ENCODE assay signal across 16 cellular contexts in the genomic region with DNA sequence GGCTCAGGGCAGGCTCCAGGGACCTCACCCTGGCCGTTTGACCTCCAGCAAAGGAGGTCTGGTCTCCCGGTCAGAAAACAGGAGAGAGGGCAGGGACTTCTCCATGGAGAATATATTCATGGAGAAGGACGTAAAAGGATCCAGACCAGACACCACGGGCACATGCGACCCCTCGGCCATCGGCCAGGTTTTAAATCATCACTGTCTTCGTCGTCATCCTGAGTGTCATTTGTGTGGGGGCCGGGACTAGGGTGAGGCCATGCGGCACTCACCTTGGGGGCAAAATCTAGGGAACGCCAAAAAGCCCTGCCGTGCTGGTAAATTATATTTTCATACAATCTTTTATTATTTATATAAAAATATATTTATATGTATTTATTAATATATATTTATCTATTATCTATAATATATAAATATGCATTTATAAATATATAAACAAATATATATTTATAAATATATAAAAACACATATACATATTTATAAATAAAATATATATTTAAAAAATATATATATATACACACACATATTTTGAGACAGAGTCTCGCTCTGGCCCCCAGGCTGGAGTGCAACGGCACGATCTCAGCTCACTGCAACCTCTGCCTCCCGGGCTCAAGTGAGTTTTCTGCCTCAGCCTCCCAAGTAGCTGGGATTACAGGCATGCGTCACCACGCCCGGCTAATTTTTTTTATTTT.
A peak's percentile ranks its signal among the peaks of the same experiment; 100 is the strongest.
DNase-seq lines count a peak whose midpoint lies in the region; ATAC-seq and TF ChIP-seq lines count a peak whose summit lies in the region.
"Had no signal": no experiment of that assay in that cellular context is flagged by ENCODE, and none has a peak within 500 bp of the region (broad histone marks: within the 10 kb centered on the region; RNA-seq: fewer than 3 reads in every experiment).

No MANE protein-coding gene starts in this region.

- H3K4me1 Mint-ChIP-seq in activated CD4-positive, alpha-beta T cell treated with anti-CD3 and anti-CD28 coated beads, Interleukin-2, amount 10 ng/mL, durations not matched to agents 24 days and 14 days = peaks cover 23% of the 10 kb centered on the region

- H3K27ac Mint-ChIP-seq in activated CD4-positive, alpha-beta T cell treated with anti-CD3 and anti-CD28 coated beads, Interleukin-2, amount 10 ng/mL, durations not matched to agents 24 days and 14 days = peak overlapping the region; percentile 41

- no peak overlapping the region for H3K4me3 ChIP-seq in WERI-Rb-1 (ENCODE audit: low read depth, low read length)
- no peak overlapping the region for H3K4me3 ChIP-seq in gastroesophageal sphincter
- H3K4me3 ChIP-seq in skeletal muscle tissue (ENCODE audit: low read length in 3 of 3) = no peak overlapping the region
- H3K4me3 ChIP-seq: coronary artery, PC-9 had no signal

- H3K27me3 Mint-ChIP-seq in activated CD4-positive, alpha-beta T cell treated with anti-CD3 and anti-CD28 coated beads, Interleukin-2, amount 10 ng/mL, durations not matched to agents 24 days and 14 days = peaks cover 4% of the 10 kb centered on the region

- H3K36me3 ChIP-seq in WERI-Rb-1 = no peaks in the 10 kb centered on the region
- no peaks in the 10 kb centered on the region for H3K36me3 ChIP-seq in gastroesophageal sphincter
- no peaks in the 10 kb centered on the region for H3K36me3 ChIP-seq in skeletal muscle tissue (ENCODE audit: control insufficient read depth in 3 of 3, insufficient read depth in 3 of 3, low read length in 3 of 3)

- no peaks in the 10 kb centered on the region for H3K9me3 ChIP-seq in WERI-Rb-1 (ENCODE audit: severe bottlenecking)
- H3K9me3 ChIP-seq in gastroesophageal sphincter = no peaks in the 10 kb centered on the region
- H3K9me3 ChIP-seq in skeletal muscle tissue (ENCODE audit: control insufficient read depth in 3 of 3, low read length in 3 of 3) = no peaks in the 10 kb centered on the region

- no peak for ATAC-seq in gastroesophageal sphincter
- no peak for ATAC-seq in GM18517 (IDR thresholded peaks at IDR 0.05; ENCODE audit: unreplicated experiment)

- H3K4me3 Mint-ChIP-seq in activated CD4-positive, alpha-beta T cell treated with anti-CD3 and anti-CD28 coated beads, Interleukin-2, amount 10 ng/mL, durations not matched to agents 24 days and 14 days = no peak overlapping the region

- intact Hi-C loops in activated CD4-positive, alpha-beta T cell treated with anti-CD3 and anti-CD28 coated beads, Interleukin-2, amount 10 ng/mL, durations not matched to agents 24 days and 14 days (cut with micrococcal nuclease) = loop anchor here (5.0 kb wide), 1 partner anchor 49 kb away; no protein-coding TSS in a partner anchor

- H3K27me3 ChIP-seq in WERI-Rb-1 (ENCODE audit: insufficient read depth, low read depth, severe bottlenecking) = no peaks in the 10 kb centered on the region
- no peaks in the 10 kb centered on the region for H3K27me3 ChIP-seq in gastroesophageal sphincter
- H3K27me3 ChIP-seq in skeletal muscle tissue (ENCODE audit: control insufficient read depth in 3 of 3, insufficient read depth in 3 of 3, low read length in 3 of 3) = no peaks in the 10 kb centered on the region

- 91 to 93% methylated on average over 18 to 20 of the region's 20 CpGs for WGBS in gastroesophageal sphincter (ENCODE audit: low coverage in 1 of 2), 2 donors

- TF ChIP-seq POLR2A in gastroesophageal sphincter (IDR thresholded peaks at IDR 0.05) = no peak

- no peak for DNase-seq in activated CD4-positive, alpha-beta T cell treated with anti-CD3 and anti-CD28 coated beads, Interleukin-2, amount 10 ng/mL, durations not matched to agents 24 days and 14 days
- DNase-seq in activated CD4-positive, alpha-beta T cell treated with anti-CD3 and anti-CD28 coated beads, Interleukin-2, amount 50 U/mL, for 48 hours = no peak
- DNase-seq in WERI-Rb-1 (no peak), DMS 273 (lab: John Stamatoyannopoulos, UW; ENCODE audit: unreplicated experiment) (no peak), NCI-H345 treated with DMSO at 0.1 percent for 48 hours (lab: John Stamatoyannopoulos, UW; ENCODE audit: unreplicated experiment) (no peak)
- DNase-seq: activated CD4-positive, alpha-beta T cell treated with anti-CD3 and anti-CD28 coated beads, Interleukin-2, amount 50 U/mL, for 1 hour; activated naive CD4-positive, alpha-beta T cell treated with Interleukin-2 at 50 U/mL for 16 hours; NCI-H526 treated with DMSO at 0.1 percent for 48 hours; PC-9; small intestine; stimulated activated CD4-positive, alpha-beta T cell treated with anti-CD3 and anti-CD28 coated beads, Interleukin-4, amount 100 ng/mL, for 1 hour had no signal

- TF ChIP-seq EP300 in gastroesophageal sphincter (IDR thresholded peaks at IDR 0.05) = no peak

- no peak overlapping the region for H3K9ac ChIP-seq in skeletal muscle tissue (ENCODE audit: low read depth in 1 of 3, low read length in 3 of 3)
- H3K9ac ChIP-seq: parathyroid adenoma had no signal

- no peaks in the 10 kb centered on the region for H3K36me3 Mint-ChIP-seq in activated CD4-positive, alpha-beta T cell treated with anti-CD3 and anti-CD28 coated beads, Interleukin-2, amount 10 ng/mL, durations not matched to agents 24 days and 14 days (ENCODE audit: low read depth)

- TF ChIP-seq CTCF in WERI-Rb-1 (IDR thresholded peaks at IDR 0.05; ENCODE audit: low read depth, low read length) = no peak
- TF ChIP-seq CTCF in gastroesophageal sphincter (IDR thresholded peaks at IDR 0.05) = no peak

- no peaks in the 10 kb centered on the region for H3K9me3 Mint-ChIP-seq in activated CD4-positive, alpha-beta T cell treated with anti-CD3 and anti-CD28 coated beads, Interleukin-2, amount 10 ng/mL, durations not matched to agents 24 days and 14 days

- peak overlapping the region; percentile 79 for H3K27ac ChIP-seq in WERI-Rb-1
- H3K27ac ChIP-seq in gastroesophageal sphincter = peak overlapping the region in 3 of 4 donors; percentile 76 to 80 (median 77)
- H3K27ac ChIP-seq in skeletal muscle tissue (ENCODE audit: low read depth, low read length) = peak overlapping the region; percentile 33
- H3K27ac ChIP-seq: PC-9 had no signal

- H3K4me1 ChIP-seq in gastroesophageal sphincter = peaks cover 0 to 58% (median 3%) of the 10 kb centered on the region in 3 donors
- peaks cover 11 to 25% (median 24%) of the 10 kb centered on the region in 3 donors for H3K4me1 ChIP-seq in skeletal muscle tissue (ENCODE audit: control insufficient read depth in 3 of 3, insufficient read depth in 3 of 3, low read length in 3 of 3)
- H3K4me1 ChIP-seq: parathyroid adenoma had no signal
